Comparison of ENCODE assay signal across 2 cellular contexts in genomic region chr1:36166938-36167910, GRCh38.
TF ChIP-seq lines count a peak whose summit lies in the region.

No MANE protein-coding gene starts in this region.

TF ChIP-seq in SK-N-SH treated with all-trans-retinoic acid at 6 μM for 48 hours, 23 proteins besides CTCF, POLR2A, EP300 and RAD21 (continued from another document):
- TF ChIP-seq CSRNP3 (CRISPR knock-in tag; IDR thresholded peaks at IDR 0.05) (no peak), TCF4 (CRISPR knock-in tag; IDR thresholded peaks at IDR 0.05; ENCODE audit: borderline replicate concordance) (no peak)

TF ChIP-seq in SK-N-SH, 30 proteins besides CTCF, POLR2A, EP300 and RAD21 (continued from another document):
- TF ChIP-seq REST (IDR thresholded peaks at IDR 0.05; ENCODE audit: low read depth, low read length): no peak
- TF ChIP-seq RXRA (IDR thresholded peaks at IDR 0.05; ENCODE audit: borderline replicate concordance, low read depth): no peak
- TF ChIP-seq SIN3A (IDR thresholded peaks at IDR 0.05; ENCODE audit: borderline replicate concordance, low read depth, low read length): no peak
- no peak for TF ChIP-seq ZBTB33 (IDR thresholded peaks at IDR 0.05; ENCODE audit: borderline replicate concordance, low read depth)
- TF ChIP-seq EZH2phosphoT487 (IDR thresholded peaks at IDR 0.05; ENCODE audit: borderline replicate concordance, low read depth): no peak
- no peak for TF ChIP-seq SMC3 (IDR thresholded peaks at IDR 0.05; ENCODE audit: low read depth, low read length)
- no peak for TF ChIP-seq FOXJ3 (CRISPR knock-in tag; IDR thresholded peaks at IDR 0.05)
